ENCODE assay signal across 7 cellular contexts in the genomic region with DNA sequence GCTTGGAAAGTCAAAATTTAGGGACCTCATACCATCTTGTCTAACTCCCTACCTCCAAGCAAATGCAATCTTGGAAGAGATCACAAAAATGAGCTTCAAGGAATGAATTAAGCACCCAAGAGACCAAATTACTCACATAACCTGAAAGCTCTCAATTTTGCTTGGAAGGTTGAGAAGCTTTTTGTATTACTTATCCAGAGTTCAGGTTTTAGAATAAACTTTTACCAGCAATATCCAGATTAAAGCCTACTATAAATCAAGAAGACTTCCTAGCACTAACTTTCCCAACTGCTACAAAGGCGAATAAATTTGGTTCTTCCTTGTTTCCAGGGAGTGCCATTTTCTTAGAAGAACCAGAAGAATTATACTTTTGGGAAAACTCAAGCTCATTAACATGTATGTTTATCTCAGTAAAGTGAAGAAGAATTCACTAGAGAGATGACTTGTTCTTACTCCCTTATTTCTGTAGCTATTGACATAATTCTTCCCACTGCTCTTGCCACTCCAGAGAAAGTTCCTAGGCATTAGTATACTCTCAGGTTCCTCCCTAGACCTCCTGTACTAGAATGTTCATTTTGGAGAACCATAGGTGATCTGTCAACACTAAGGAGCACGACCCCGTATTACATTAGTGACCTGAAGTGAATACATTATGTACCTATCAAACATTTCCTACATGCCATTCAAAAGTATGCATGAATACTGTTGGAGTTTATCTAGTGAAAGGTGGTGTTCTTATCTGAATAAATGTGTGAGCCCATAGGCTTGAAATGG. TPM values are rescaled to one million over a fixed set of nuclear protein-coding genes. Genes with fewer than 3 reads are reported as not detected.
DNase-seq lines count a peak whose midpoint lies in the region; ATAC-seq, FAIRE-seq and TF ChIP-seq lines count a peak whose summit lies in the region.

No MANE protein-coding gene starts in this region.

- peaks cover 52% of the 10 kb centered on the region for H3K36me3 ChIP-seq in HAP-1 (replicated peaks)
- peaks cover 0 to 16% of the 10 kb centered on the region in 2 donors for H3K36me3 ChIP-seq in gastroesophageal sphincter

- H3K27me3 ChIP-seq in HAP-1 (ENCODE audit: low read depth) (no peaks in the 10 kb centered on the region), gastroesophageal sphincter (no peaks in the 10 kb centered on the region)

- 36 to 50% methylated on average over 3 of the region's 3 CpGs for WGBS in gastroesophageal sphincter (ENCODE audit: low coverage in 1 of 2), 2 donors

- CTCF ChIA-PET in WTC11 (lab: Charles Lee), result interaction anchor here (0.8 to 1.7 kb wide), 6 partner anchors 91 to 184 kb away, joined by 3 to 8 read pairs (median 4); no protein-coding TSS in a partner anchor

- H3K4me3 Mint-ChIP-seq in WTC11, result peak overlapping the region; percentile 92
- H3K4me3 Mint-ChIP-seq in stimulated activated memory B cell treated with anti-CD40 and anti-IgM and Interleukin-4, amounts not matched to agents 10 μg/mL and 1 μg/mL and 100 μg/mL, for 72 hours, result peak overlapping the region; percentile 52

- no peak for TF ChIP-seq EP300 in gastroesophageal sphincter (IDR thresholded peaks at IDR 0.05)

- peaks cover 42% of the 10 kb centered on the region for H3K36me3 Mint-ChIP-seq in WTC11
- peaks cover 9% of the 10 kb centered on the region for H3K36me3 Mint-ChIP-seq in stimulated activated memory B cell treated with anti-CD40 and anti-IgM and Interleukin-4, amounts not matched to agents 10 μg/mL and 1 μg/mL and 100 μg/mL, for 72 hours

- FAIRE-seq in D721Med (lab: Jason Lieb, UNC), result no peak

- H3K27ac Mint-ChIP-seq in WTC11, result peak overlapping the region; percentile 60; the same call in 1 of the 2 replicates
- H3K27ac Mint-ChIP-seq in stimulated activated memory B cell treated with anti-CD40 and anti-IgM and Interleukin-4, amounts not matched to agents 10 μg/mL and 1 μg/mL and 100 μg/mL, for 72 hours, result peak overlapping the region; percentile 8

- H3K9me3 ChIP-seq in HAP-1 (no peaks in the 10 kb centered on the region), gastroesophageal sphincter (no peaks in the 10 kb centered on the region)

- H3K9me3 Mint-ChIP-seq in WTC11, result no peaks in the 10 kb centered on the region
- H3K9me3 Mint-ChIP-seq in stimulated activated memory B cell treated with anti-CD40 and anti-IgM and Interleukin-4, amounts not matched to agents 10 μg/mL and 1 μg/mL and 100 μg/mL, for 72 hours, result no peaks in the 10 kb centered on the region

- TF ChIP-seq CTCF in WTC11 (IDR thresholded peaks at IDR 0.05) (no peak), gastroesophageal sphincter (IDR thresholded peaks at IDR 0.05) (no peak), D721Med (IDR thresholded peaks at IDR 0.05; ENCODE audit: insufficient read depth, missing control alignments) (no peak)

- H3K4me3 ChIP-seq in HAP-1 (peak overlapping the region; percentile 98), gastroesophageal sphincter (peak overlapping the region; percentile 77 to 95)

- H3K27ac ChIP-seq in gastroesophageal sphincter, result peak overlapping the region; percentile 96 to 100 (median 98)

- intact Hi-C loops in left colon (cut with DNase I, micrococcal nuclease), result no loop called here

- DNase-seq in HAP-1 (ENCODE audit: low spot score in 2 of 2) (no peak), WTC11 (ENCODE audit: low spot score) (no peak), D721Med (ENCODE audit: insufficient read length, low spot score) (no peak), left colon (no peak)
- DNase-seq in activated CD4-positive, alpha-beta T cell treated with anti-CD3 and anti-CD28 coated beads for 4 hours, result no peak

- H3K4me1 Mint-ChIP-seq in WTC11, result peaks cover 71% of the 10 kb centered on the region
- peaks cover 73% of the 10 kb centered on the region for H3K4me1 Mint-ChIP-seq in stimulated activated memory B cell treated with anti-CD40 and anti-IgM and Interleukin-4, amounts not matched to agents 10 μg/mL and 1 μg/mL and 100 μg/mL, for 72 hours

- no peak for TF ChIP-seq POLR2A in gastroesophageal sphincter (IDR thresholded peaks at IDR 0.05)

- in situ Hi-C loops in HAP-1 (cut with MboI; ENCODE audit: low sequenced_read_pairs), result no loop called here

- H3K4me1 ChIP-seq in HAP-1 (peaks cover 45% of the 10 kb centered on the region), gastroesophageal sphincter (peaks cover 7 to 71% (median 23%) of the 10 kb centered on the region in 3 donors)

- ATAC-seq in WTC11 (no peak), gastroesophageal sphincter (no peak), left colon (no peak)
- ATAC-seq in stimulated activated memory B cell treated with anti-CD40 and anti-IgM and Interleukin-4, amounts not matched to agents 10 μg/mL and 1 μg/mL and 100 μg/mL, for 72 hours, result no peak

- H3K27me3 Mint-ChIP-seq in WTC11 (ENCODE audit: low read depth), result peaks cover 3% of the 10 kb centered on the region; the same call in 1 of the 2 replicates
- H3K27me3 Mint-ChIP-seq in stimulated activated memory B cell treated with anti-CD40 and anti-IgM and Interleukin-4, amounts not matched to agents 10 μg/mL and 1 μg/mL and 100 μg/mL, for 72 hours, result no peaks in the 10 kb centered on the region

- POLR2A ChIA-PET in WTC11 (lab: Charles Lee), result no interaction called here

TF ChIP-seq in WTC11, 78 proteins besides CTCF, POLR2A, EP300 and RAD21 (continues in another document):
- TF ChIP-seq RELA (CRISPR knock-in tag; IDR thresholded peaks at IDR 0.05; ENCODE audit: borderline replicate concordance) (no peak), ZNF671 (CRISPR knock-in tag; IDR thresholded peaks at IDR 0.05) (no peak), JAZF1 (CRISPR knock-in tag; IDR thresholded peaks at IDR 0.05) (no peak), TEAD1 (CRISPR knock-in tag; IDR thresholded peaks at IDR 0.05) (no peak), SMAD3 (CRISPR knock-in tag; IDR thresholded peaks at IDR 0.05; ENCODE audit: borderline replicate concordance) (no peak), MXD4 (CRISPR knock-in tag; IDR thresholded peaks at IDR 0.05; ENCODE audit: borderline replicate concordance) (no peak), ESRRA (CRISPR knock-in tag; IDR thresholded peaks at IDR 0.05; ENCODE audit: borderline replicate concordance) (no peak)
- TF ChIP-seq, protein P1, sequence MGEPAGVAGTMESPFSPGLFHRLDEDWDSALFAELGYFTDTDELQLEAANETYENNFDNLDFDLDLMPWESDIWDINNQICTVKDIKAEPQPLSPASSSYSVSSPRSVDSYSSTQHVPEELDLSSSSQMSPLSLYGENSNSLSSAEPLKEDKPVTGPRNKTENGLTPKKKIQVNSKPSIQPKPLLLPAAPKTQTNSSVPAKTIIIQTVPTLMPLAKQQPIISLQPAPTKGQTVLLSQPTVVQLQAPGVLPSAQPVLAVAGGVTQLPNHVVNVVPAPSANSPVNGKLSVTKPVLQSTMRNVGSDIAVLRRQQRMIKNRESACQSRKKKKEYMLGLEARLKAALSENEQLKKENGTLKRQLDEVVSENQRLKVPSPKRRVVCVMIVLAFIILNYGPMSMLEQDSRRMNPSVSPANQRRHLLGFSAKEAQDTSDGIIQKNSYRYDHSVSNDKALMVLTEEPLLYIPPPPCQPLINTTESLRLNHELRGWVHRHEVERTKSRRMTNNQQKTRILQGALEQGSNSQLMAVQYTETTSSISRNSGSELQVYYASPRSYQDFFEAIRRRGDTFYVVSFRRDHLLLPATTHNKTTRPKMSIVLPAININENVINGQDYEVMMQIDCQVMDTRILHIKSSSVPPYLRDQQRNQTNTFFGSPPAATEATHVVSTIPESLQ (CRISPR knock-in tag; IDR thresholded peaks at IDR 0.05), result no peak
- TF ChIP-seq, protein P2, sequence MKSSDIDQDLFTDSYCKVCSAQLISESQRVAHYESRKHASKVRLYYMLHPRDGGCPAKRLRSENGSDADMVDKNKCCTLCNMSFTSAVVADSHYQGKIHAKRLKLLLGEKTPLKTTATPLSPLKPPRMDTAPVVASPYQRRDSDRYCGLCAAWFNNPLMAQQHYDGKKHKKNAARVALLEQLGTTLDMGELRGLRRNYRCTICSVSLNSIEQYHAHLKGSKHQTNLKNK (CRISPR knock-in tag; IDR thresholded peaks at IDR 0.05), result no peak
- TF ChIP-seq, protein P3, sequence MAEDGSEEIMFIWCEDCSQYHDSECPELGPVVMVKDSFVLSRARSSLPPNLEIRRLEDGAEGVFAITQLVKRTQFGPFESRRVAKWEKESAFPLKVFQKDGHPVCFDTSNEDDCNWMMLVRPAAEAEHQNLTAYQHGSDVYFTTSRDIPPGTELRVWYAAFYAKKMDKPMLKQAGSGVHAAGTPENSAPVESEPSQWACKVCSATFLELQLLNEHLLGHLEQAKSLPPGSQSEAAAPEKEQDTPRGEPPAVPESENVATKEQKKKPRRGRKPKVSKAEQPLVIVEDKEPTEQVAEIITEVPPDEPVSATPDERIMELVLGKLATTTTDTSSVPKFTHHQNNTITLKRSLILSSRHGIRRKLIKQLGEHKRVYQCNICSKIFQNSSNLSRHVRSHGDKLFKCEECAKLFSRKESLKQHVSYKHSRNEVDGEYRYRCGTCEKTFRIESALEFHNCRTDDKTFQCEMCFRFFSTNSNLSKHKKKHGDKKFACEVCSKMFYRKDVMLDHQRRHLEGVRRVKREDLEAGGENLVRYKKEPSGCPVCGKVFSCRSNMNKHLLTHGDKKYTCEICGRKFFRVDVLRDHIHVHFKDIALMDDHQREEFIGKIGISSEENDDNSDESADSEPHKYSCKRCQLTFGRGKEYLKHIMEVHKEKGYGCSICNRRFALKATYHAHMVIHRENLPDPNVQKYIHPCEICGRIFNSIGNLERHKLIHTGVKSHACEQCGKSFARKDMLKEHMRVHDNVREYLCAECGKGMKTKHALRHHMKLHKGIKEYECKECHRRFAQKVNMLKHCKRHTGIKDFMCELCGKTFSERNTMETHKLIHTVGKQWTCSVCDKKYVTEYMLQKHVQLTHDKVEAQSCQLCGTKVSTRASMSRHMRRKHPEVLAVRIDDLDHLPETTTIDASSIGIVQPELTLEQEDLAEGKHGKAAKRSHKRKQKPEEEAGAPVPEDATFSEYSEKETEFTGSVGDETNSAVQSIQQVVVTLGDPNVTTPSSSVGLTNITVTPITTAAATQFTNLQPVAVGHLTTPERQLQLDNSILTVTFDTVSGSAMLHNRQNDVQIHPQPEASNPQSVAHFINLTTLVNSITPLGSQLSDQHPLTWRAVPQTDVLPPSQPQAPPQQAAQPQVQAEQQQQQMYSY (CRISPR knock-in tag; IDR thresholded peaks at IDR 0.05), result no peak

RNA-seq across cellular contexts. Expression of a gene that starts 3.2 kb away (rescaled TPM):
- total RNA-seq in WTC11 (2021) (378 to 418 TPM (median 391 TPM) in 3 replicates), gastroesophageal sphincter (1,000 to 10,000 TPM in 1 of 4 donors, 100 to 1,000 TPM in 3; 842 to 1,190 (median 952) TPM), left colon (100 to 1,000 TPM; 744 to 751 TPM)

RNA-seq across cellular contexts. Expression of a gene that starts 18.0 kb away (rescaled TPM):
- total RNA-seq in WTC11 (2021), result not detected in 3 replicates
- total RNA-seq in gastroesophageal sphincter, result under 1 TPM in 2 of 4 donors, not detected in 2; 0.23 to 0.67 TPM
- total RNA-seq in left colon, result under 1 TPM; 0.43 to 0.47 TPM
